ENCODE assay signal across 25 cellular contexts in genomic region chr6:6217838-6218237, GRCh38.
"Had no signal": no experiment of that assay in that cellular context is flagged by ENCODE, and none has a peak within 500 bp of the region (broad histone marks: within the 10 kb centered on the region; RNA-seq: fewer than 3 reads in every experiment).

No MANE protein-coding gene starts in this region.

- H3K4me2 ChIP-seq: smooth muscle cell had no signal

- H3K27me3 Mint-ChIP-seq: activated CD4-positive, alpha-beta T cell treated with anti-CD3 and anti-CD28 coated beads, Interleukin-2, amount 10 ng/mL, durations not matched to agents 24 days and 14 days had no signal

- H2AFZ ChIP-seq: parathyroid adenoma had no signal

- H3K27ac Mint-ChIP-seq: activated CD4-positive, alpha-beta T cell treated with anti-CD3 and anti-CD28 coated beads, Interleukin-2, amount 10 ng/mL, durations not matched to agents 24 days and 14 days; activated CD8-positive, alpha-beta T cell treated with anti-CD3 and anti-CD28 coated beads for 36 hours; activated naive CD8-positive, alpha-beta T cell treated with anti-CD3 and anti-CD28 coated beads, Interleukin-2, amount 10 ng/mL, durations not matched to agents 7 days and 5 days; activated T-cell treated with anti-CD3 and anti-CD28 coated beads, Interleukin-2, amount 50 U/mL, for 24 hours; activated T-helper 2 cell treated with anti-CD3 and anti-CD28 coated beads, Interferon-gamma antibody, Interleukin-2, Interleukin-4, amounts not matched to agents 10 μg/mL and 5 μg/mL and 100 μg/mL, durations not matched to agents 14 hours and 24 hours and 36 hours; stimulated activated effector memory CD8-positive, alpha-beta T cell treated with anti-CD3 and anti-CD28 coated beads, Interleukin-12 subunit alpha, Interleukin-12 subunit beta, amount 100 ng/mL, for 72 hours; T-helper 2 cell treated with Interferon-gamma antibody and Interleukin-4, amounts not matched to agents 5 μg/mL and 100 μg/mL, for 36 hours had no signal

- H3K27me3 ChIP-seq: neutrophil, right lobe of liver, stomach, upper lobe of left lung had no signal

- H3K9ac ChIP-seq: parathyroid adenoma had no signal

- H3K9me3 ChIP-seq: mucosa of descending colon, neutrophil, right lobe of liver, stomach, upper lobe of left lung had no signal

- FAIRE-seq: colon, frontal cortex, kidney had no signal

- H3K4me1 ChIP-seq: parathyroid adenoma, right lobe of liver, stomach, upper lobe of left lung had no signal

- H3K79me2 ChIP-seq: parathyroid adenoma had no signal

- H3K36me3 ChIP-seq: neutrophil, right lobe of liver, stomach, upper lobe of left lung had no signal

- H3K36me3 Mint-ChIP-seq: activated naive CD8-positive, alpha-beta T cell treated with anti-CD3 and anti-CD28 coated beads, Interleukin-2, amount 10 ng/mL, durations not matched to agents 7 days and 5 days; brain; naive thymus-derived CD8-positive, alpha-beta T cell; stimulated activated effector memory CD8-positive, alpha-beta T cell treated with anti-CD3 and anti-CD28 coated beads, Interleukin-12 subunit alpha, Interleukin-12 subunit beta, amount 100 ng/mL, for 72 hours had no signal

- H3K9me3 Mint-ChIP-seq: activated CD4-positive, alpha-beta T cell treated with anti-CD3 and anti-CD28 coated beads, Interleukin-2, amount 10 ng/mL, durations not matched to agents 24 days and 14 days; activated CD8-positive, alpha-beta T cell treated with anti-CD3 and anti-CD28 coated beads for 36 hours; activated naive CD8-positive, alpha-beta T cell treated with anti-CD3 and anti-CD28 coated beads, Interleukin-2, amount 10 ng/mL, durations not matched to agents 7 days and 5 days; activated T-cell treated with anti-CD3 and anti-CD28 coated beads, Interleukin-2, amount 50 U/mL, for 24 hours; activated T-helper 2 cell treated with anti-CD3 and anti-CD28 coated beads, Interferon-gamma antibody, Interleukin-2, Interleukin-4, amounts not matched to agents 10 μg/mL and 5 μg/mL and 100 μg/mL, durations not matched to agents 14 hours and 24 hours and 36 hours; naive thymus-derived CD8-positive, alpha-beta T cell; stimulated activated effector memory CD8-positive, alpha-beta T cell treated with anti-CD3 and anti-CD28 coated beads, Interleukin-12 subunit alpha, Interleukin-12 subunit beta, amount 100 ng/mL, for 72 hours; T-helper 2 cell treated with Interferon-gamma antibody and Interleukin-4, amounts not matched to agents 5 μg/mL and 100 μg/mL, for 36 hours had no signal

- H3K4me3 Mint-ChIP-seq: activated CD4-positive, alpha-beta T cell treated with anti-CD3 and anti-CD28 coated beads, Interleukin-2, amount 10 ng/mL, durations not matched to agents 24 days and 14 days; activated CD8-positive, alpha-beta T cell treated with anti-CD3 and anti-CD28 coated beads for 36 hours; activated naive CD8-positive, alpha-beta T cell treated with anti-CD3 and anti-CD28 coated beads, Interleukin-2, amount 10 ng/mL, durations not matched to agents 7 days and 5 days; activated T-cell treated with anti-CD3 and anti-CD28 coated beads, Interleukin-2, amount 50 U/mL, for 24 hours; brain; naive thymus-derived CD8-positive, alpha-beta T cell; stimulated activated effector memory CD8-positive, alpha-beta T cell treated with anti-CD3 and anti-CD28 coated beads, Interleukin-12 subunit alpha, Interleukin-12 subunit beta, amount 100 ng/mL, for 72 hours; T-helper 2 cell treated with Interferon-gamma antibody and Interleukin-4, amounts not matched to agents 5 μg/mL and 100 μg/mL, for 36 hours had no signal

- DNase-seq: activated CD4-positive, alpha-beta T cell treated with anti-CD3 and anti-CD28 coated beads, Interleukin-2, amount 10 ng/mL, durations not matched to agents 24 days and 14 days; activated CD4-positive, CD25-positive, alpha-beta regulatory T cell; activated CD8-positive, alpha-beta T cell treated with anti-CD3 and anti-CD28 coated beads for 36 hours; activated naive CD4-positive, alpha-beta T cell treated with Interleukin-2 at 50 U/mL for 16 hours; activated naive CD8-positive, alpha-beta T cell treated with anti-CD3 and anti-CD28 coated beads, Interleukin-2, amount 10 ng/mL, durations not matched to agents 7 days and 5 days; activated T-cell treated with anti-CD3 and anti-CD28 coated beads, Interleukin-2, amount 50 U/mL, for 24 hours; caudate nucleus; head of caudate nucleus; kidney; left ventricle myocardium superior; mucosa of descending colon; naive thymus-derived CD8-positive, alpha-beta T cell; right lobe of liver; stimulated activated CD4-positive, alpha-beta T cell treated with anti-CD3 and anti-CD28 coated beads, Interleukin-4, amount 100 ng/mL, for 24 hours; stomach; upper lobe of left lung had no signal

- ATAC-seq: activated CD8-positive, alpha-beta T cell treated with anti-CD3 and anti-CD28 coated beads for 36 hours; mucosa of descending colon; naive thymus-derived CD8-positive, alpha-beta T cell; right lobe of liver had no signal

- H3K4me3 ChIP-seq: mucosa of descending colon, right lobe of liver, smooth muscle cell, stomach, upper lobe of left lung had no signal

- H3K27ac ChIP-seq: neutrophil, parathyroid adenoma, right lobe of liver, stomach, upper lobe of left lung had no signal

- H3K4me1 Mint-ChIP-seq: activated CD4-positive, alpha-beta T cell treated with anti-CD3 and anti-CD28 coated beads, Interleukin-2, amount 10 ng/mL, durations not matched to agents 24 days and 14 days; activated naive CD8-positive, alpha-beta T cell treated with anti-CD3 and anti-CD28 coated beads, Interleukin-2, amount 10 ng/mL, durations not matched to agents 7 days and 5 days; brain; naive thymus-derived CD8-positive, alpha-beta T cell; stimulated activated effector memory CD8-positive, alpha-beta T cell treated with anti-CD3 and anti-CD28 coated beads, Interleukin-12 subunit alpha, Interleukin-12 subunit beta, amount 100 ng/mL, for 72 hours had no signal
